ENCODE assay signal across 21 cellular contexts in genomic region chr16:88710556-88710955, GRCh38. TPM values are rescaled to one million over a fixed set of nuclear protein-coding genes. Genes with fewer than 3 reads are reported as not detected.
DNase-seq lines count a peak whose midpoint lies in the region; TF ChIP-seq lines count a peak whose summit lies in the region.
"Had no signal": no experiment of that assay in that cellular context is flagged by ENCODE, and none has a peak within 500 bp of the region (broad histone marks: within the 10 kb centered on the region; RNA-seq: fewer than 3 reads in every experiment).

No MANE protein-coding gene starts in this region.

- peaks cover 6% of the 10 kb centered on the region for H3K23me2 ChIP-seq in H9 (ENCODE audit: insufficient read length, low read depth, low read length, poor library complexity, severe bottlenecking)

- no peaks in the 10 kb centered on the region for H3K9me3 ChIP-seq in H9 (ENCODE audit: control insufficient read depth, low read depth, low read length)
- H3K9me3 ChIP-seq: left ventricle myocardium inferior, psoas muscle, thoracic aorta, uterus had no signal

- no peak overlapping the region for H2BK15ac ChIP-seq in H9 (ENCODE audit: low read depth, low read length)

- no peak overlapping the region for H3T11ph ChIP-seq in H9 (ENCODE audit: low read length)

- H3K79me1 ChIP-seq in H9 (ENCODE audit: insufficient read depth, low read depth, low read length, poor library complexity, severe bottlenecking): no peaks in the 10 kb centered on the region

- H3K9ac ChIP-seq in H9 (ENCODE audit: extremely low read depth, insufficient read length, low read length): no peak overlapping the region

- H4K5ac ChIP-seq in H9 (ENCODE audit: insufficient read length, low read depth, low read length): no peak overlapping the region

- no peak overlapping the region for H2BK20ac ChIP-seq in H9 (ENCODE audit: low read depth, low read length, poor library complexity, severe bottlenecking)

- H3K79me2 ChIP-seq in H9 (ENCODE audit: insufficient read depth, low read length): no peaks in the 10 kb centered on the region; the same call in 1 of the 2 replicates

- H3K4me3 ChIP-seq in coronary artery: no peak overlapping the region
- H3K4me3 ChIP-seq: left ventricle myocardium inferior, psoas muscle, SK-N-MC, thoracic aorta, uterus had no signal

- H3K27ac Mint-ChIP-seq in H9: peak overlapping the region; percentile 49 to 96 (median 63); a peak in 2 of 7 replicates
- H3K27ac Mint-ChIP-seq in activated CD4-positive, alpha-beta T cell treated with anti-CD3 and anti-CD28 coated beads, Interleukin-2, amount 10 ng/mL, durations not matched to agents 24 days and 14 days: no peak overlapping the region
- H3K27ac Mint-ChIP-seq: brain had no signal

- intact Hi-C loops in activated CD4-positive, alpha-beta T cell treated with anti-CD3 and anti-CD28 coated beads, Interleukin-2, amount 10 ng/mL, durations not matched to agents 24 days and 14 days (cut with micrococcal nuclease): no loop called here

- peak; percentile 12 for DNase-seq in NCI-H1092 treated with DMSO at 0.1 percent for 48 hours (lab: John Stamatoyannopoulos, UW)
- no peak for DNase-seq in NCI-H1092 (lab: John Stamatoyannopoulos, UW)
- no peak for DNase-seq in H9
- DNase-seq in left kidney (ENCODE audit: low read depth, low spot score): peak; percentile 39
- DNase-seq in coronary artery (ENCODE audit: low spot score): no peak
- no peak for DNase-seq in activated CD4-positive, alpha-beta T cell treated with anti-CD3 and anti-CD28 coated beads, Interleukin-2, amount 10 ng/mL, durations not matched to agents 24 days and 14 days
- DNase-seq: 8988T; activated T-cell treated with anti-CD3 and anti-CD28 coated beads, Interleukin-2, amount 50 U/mL, for 1 hour; effector CD4-positive, alpha-beta T cell; Kasumi-1; left ventricle myocardium inferior; psoas muscle; stimulated activated CD4-positive, alpha-beta T cell treated with anti-CD3 and anti-CD28 coated beads, Interleukin-4, amount 100 ng/mL, for 4 hours; stimulated activated naive CD8-positive, alpha-beta T cell treated with anti-CD3 and anti-CD28 coated beads, Interleukin-15, Interleukin-2, amounts not matched to agents 100 U/mL and 50 U/mL, for 24 hours; uterus had no signal

- peaks cover 9 to 15% of the 10 kb centered on the region in 2 experiments for H3K4me1 Mint-ChIP-seq in H9
- peaks cover 8% of the 10 kb centered on the region for H3K4me1 Mint-ChIP-seq in activated CD4-positive, alpha-beta T cell treated with anti-CD3 and anti-CD28 coated beads, Interleukin-2, amount 10 ng/mL, durations not matched to agents 24 days and 14 days

- H3K4me1 ChIP-seq in H9 (ENCODE audit: insufficient read depth, low read length): peaks cover 4% of the 10 kb centered on the region; the same call in 1 of the 2 replicates

- H3K23ac ChIP-seq in H9 (ENCODE audit: insufficient read length, low read depth, low read length): no peak overlapping the region

- H3K14ac ChIP-seq in H9 (ENCODE audit: insufficient read depth, low read length): no peak overlapping the region

- H3K9me3 Mint-ChIP-seq in H9: no peaks in the 10 kb centered on the region; a peak in 1 of 5 replicates
- no peaks in the 10 kb centered on the region for H3K9me3 Mint-ChIP-seq in activated CD4-positive, alpha-beta T cell treated with anti-CD3 and anti-CD28 coated beads, Interleukin-2, amount 10 ng/mL, durations not matched to agents 24 days and 14 days
- H3K9me3 Mint-ChIP-seq: brain had no signal

- H2BK5ac ChIP-seq in H9 (ENCODE audit: insufficient read length, low read length): no peak overlapping the region

- H3K36me3 Mint-ChIP-seq in H9 (ENCODE audit: insufficient read depth in 1 of 3, low read depth in 3 of 3): peaks cover 0 to 5% (median 4%) of the 10 kb centered on the region in 3 experiments; a peak in 3 of 7 replicates
- peaks cover 11% of the 10 kb centered on the region for H3K36me3 Mint-ChIP-seq in activated CD4-positive, alpha-beta T cell treated with anti-CD3 and anti-CD28 coated beads, Interleukin-2, amount 10 ng/mL, durations not matched to agents 24 days and 14 days (ENCODE audit: low read depth)
- H3K36me3 Mint-ChIP-seq: brain had no signal

- no peak overlapping the region for H3K4ac ChIP-seq in H9 (ENCODE audit: low read depth, low read length)

- H4K20me1 ChIP-seq in H9 (ENCODE audit: control insufficient read depth, insufficient read depth, insufficient read length): no peaks in the 10 kb centered on the region

- WGBS in H9 (ENCODE audit: extremely low coverage, insufficient read length, low lambda C conversion rate): no CpG with 5 or more reads among the region's 16 CpGs

- H3K4me2 ChIP-seq in H9 (ENCODE audit: insufficient read depth, insufficient read length, low read length): no peak overlapping the region

- H3K27ac ChIP-seq in H9 (ENCODE audit: insufficient read length, low read depth, low read length) (no peak overlapping the region), coronary artery (no peak overlapping the region)
- H3K27ac ChIP-seq: HL-60, left ventricle myocardium inferior, psoas muscle, SK-N-MC, thoracic aorta, uterus had no signal

- H2BK12ac ChIP-seq in H9 (ENCODE audit: insufficient read length, low read depth, low read length): no peak overlapping the region

- H2BK120ac ChIP-seq in H9 (ENCODE audit: low read depth, low read length, poor library complexity, severe bottlenecking): no peak overlapping the region

- H2AK5ac ChIP-seq in H9 (ENCODE audit: insufficient read length, low read length): no peak overlapping the region

- no peak overlapping the region for H4K8ac ChIP-seq in H9 (replicated peaks; ENCODE audit: insufficient read length, low read depth, low read length)

- TF ChIP-seq CTCF in H9 (conservative IDR thresholded peaks at IDR 0.05): no peak
- TF ChIP-seq CTCF in coronary artery (IDR thresholded peaks at IDR 0.05): no peak

- no peak overlapping the region for H3K56ac ChIP-seq in H9 (ENCODE audit: insufficient read length, low read depth, low read length)

- no peak overlapping the region for H4K91ac ChIP-seq in H9 (ENCODE audit: insufficient read length, low read depth, low read length)

- no peak overlapping the region for H3K18ac ChIP-seq in H9 (ENCODE audit: insufficient read length, low read depth, low read length)

- H3K27me3 Mint-ChIP-seq in H9 (ENCODE audit: low read depth): no peaks in the 10 kb centered on the region
- no peaks in the 10 kb centered on the region for H3K27me3 Mint-ChIP-seq in activated CD4-positive, alpha-beta T cell treated with anti-CD3 and anti-CD28 coated beads, Interleukin-2, amount 10 ng/mL, durations not matched to agents 24 days and 14 days
- H3K27me3 Mint-ChIP-seq: brain had no signal

- H3K27me3 ChIP-seq in H9 (ENCODE audit: insufficient read depth, low read length): no peaks in the 10 kb centered on the region
- H3K27me3 ChIP-seq: uterus had no signal

- H2AFZ ChIP-seq in H9 (ENCODE audit: low read length): no peak overlapping the region

- H3K4me3 Mint-ChIP-seq in H9: no peak overlapping the region
- H3K4me3 Mint-ChIP-seq in activated CD4-positive, alpha-beta T cell treated with anti-CD3 and anti-CD28 coated beads, Interleukin-2, amount 10 ng/mL, durations not matched to agents 24 days and 14 days: no peak overlapping the region
- H3K4me3 Mint-ChIP-seq: brain had no signal

RNA-seq across cellular contexts. Expression of gene CTU2, which starts 4.3 kb away (rescaled TPM):
- 31.5 and 32.8 TPM in 2 replicates for total RNA-seq in H9 (2021)
- 68.8 and 69.9 TPM in 2 replicates for total RNA-seq in activated CD4-positive, alpha-beta T cell treated with anti-CD3 and anti-CD28 coated beads, Interleukin-2, amount 10 ng/mL, durations not matched to agents 24 days and 14 days

RNA-seq across cellular contexts. Expression of gene RNF166, which starts 4.3 kb away (rescaled TPM):
- total RNA-seq in H9 (2021): 22.3 and 26.5 TPM in 2 replicates
- total RNA-seq in activated CD4-positive, alpha-beta T cell treated with anti-CD3 and anti-CD28 coated beads, Interleukin-2, amount 10 ng/mL, durations not matched to agents 24 days and 14 days: 47.3 and 49.7 TPM in 2 replicates

RNA-seq across cellular contexts. Expression of gene SNAI3, which starts 24.2 kb away (rescaled TPM):
- 3.2 and 3.7 TPM in 2 replicates for total RNA-seq in H9 (2021)
- total RNA-seq in activated CD4-positive, alpha-beta T cell treated with anti-CD3 and anti-CD28 coated beads, Interleukin-2, amount 10 ng/mL, durations not matched to agents 24 days and 14 days: 3.0 and 3.3 TPM in 2 replicates
- total RNA-seq: chondrocyte, NCI-H460 had no signal

RNA-seq across cellular contexts. Expression of gene MVD, which starts 47.7 kb away (rescaled TPM):
- 53.2 and 57.1 TPM in 2 replicates for total RNA-seq in H9 (2021)
- total RNA-seq in activated CD4-positive, alpha-beta T cell treated with anti-CD3 and anti-CD28 coated beads, Interleukin-2, amount 10 ng/mL, durations not matched to agents 24 days and 14 days: 95.7 and 102 TPM in 2 replicates

RNA-seq across cellular contexts. Expression of gene CYBA, which starts 59.7 kb away (rescaled TPM):
- 153 and 160 TPM in 2 replicates for total RNA-seq in H9 (2021)
- total RNA-seq in activated CD4-positive, alpha-beta T cell treated with anti-CD3 and anti-CD28 coated beads, Interleukin-2, amount 10 ng/mL, durations not matched to agents 24 days and 14 days: 222 and 228 TPM in 2 replicates

Comparison
In these comparisons a context has a peak if more than half of its experiments do, and no peak if none do; other contexts are left out.
1. DNase-seq: peak in NCI-H1092 treated with DMSO at 0.1 percent for 48 hours (single experiment) and left kidney (single experiment); none in NCI-H1092 (single experiment), H9 (single experiment), coronary artery (single experiment) and activated CD4-positive, alpha-beta T cell treated with anti-CD3 and anti-CD28 coated beads, Interleukin-2, amount 10 ng/mL, durations not matched to agents 24 days and 14 days (single experiment).